Comparison of ENCODE assay signal across 17 cellular contexts in the genomic region with DNA sequence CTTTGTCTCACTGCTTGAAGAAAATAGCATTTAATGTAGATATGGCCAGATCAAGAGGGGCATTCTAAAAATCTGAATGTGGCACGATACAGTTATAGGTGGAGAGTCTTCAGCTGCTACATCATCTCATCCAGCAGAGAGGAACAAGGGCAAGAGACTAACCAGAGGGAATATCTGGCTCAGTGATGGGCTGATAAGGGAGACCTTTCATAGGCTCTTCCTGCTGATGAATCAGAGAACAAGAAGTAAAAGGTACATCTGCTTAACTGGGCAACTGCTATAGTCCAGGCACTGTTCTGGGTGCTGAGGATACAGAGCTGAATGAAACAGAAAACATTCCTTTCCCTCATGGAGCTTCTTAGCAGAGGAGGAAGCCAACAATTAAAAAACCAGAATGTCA. TPM values are rescaled to one million over a fixed set of nuclear protein-coding genes. Genes with fewer than 3 reads are reported as not detected.
DNase-seq lines count a peak whose midpoint lies in the region; ATAC-seq and TF ChIP-seq lines count a peak whose summit lies in the region.
"Had no signal": no experiment of that assay in that cellular context is flagged by ENCODE, and none has a peak within 500 bp of the region (broad histone marks: within the 10 kb centered on the region; RNA-seq: fewer than 3 reads in every experiment).

No MANE protein-coding gene starts in this region.

- TF ChIP-seq CTCF in osteocyte (IDR thresholded peaks at IDR 0.05): no peak

- no peak overlapping the region for H3K4me3 Mint-ChIP-seq in activated T-cell treated with anti-CD3 and anti-CD28 coated beads, Interleukin-2, amount 50 U/mL, for 4 hours
- H3K4me3 Mint-ChIP-seq in effector memory CD8-positive, alpha-beta T cell: peak overlapping the region; percentile 17 to 80
- no peak overlapping the region for H3K4me3 Mint-ChIP-seq in stimulated activated naive CD8-positive, alpha-beta T cell treated with anti-CD3 and anti-CD28 coated beads, Interleukin-15, Interleukin-2, amounts not matched to agents 100 ng/mL and 50 ng/mL, for 24 hours
- H3K4me3 Mint-ChIP-seq in osteocyte (ENCODE audit: unreplicated experiment): no peak overlapping the region

- peak overlapping the region; percentile 77 to 94 for H3K27ac Mint-ChIP-seq in effector memory CD8-positive, alpha-beta T cell
- H3K27ac Mint-ChIP-seq in stimulated activated naive CD8-positive, alpha-beta T cell treated with anti-CD3 and anti-CD28 coated beads, Interleukin-15, Interleukin-2, amounts not matched to agents 100 ng/mL and 50 ng/mL, for 24 hours: peak overlapping the region; percentile 81
- H3K27ac Mint-ChIP-seq in osteocyte (ENCODE audit: unreplicated experiment): no peak overlapping the region

- no peaks in the 10 kb centered on the region for H3K27me3 Mint-ChIP-seq in activated T-cell treated with anti-CD3 and anti-CD28 coated beads, Interleukin-2, amount 50 U/mL, for 4 hours (ENCODE audit: low read depth)
- no peaks in the 10 kb centered on the region for H3K27me3 Mint-ChIP-seq in effector memory CD8-positive, alpha-beta T cell
- no peaks in the 10 kb centered on the region for H3K27me3 Mint-ChIP-seq in stimulated activated naive CD8-positive, alpha-beta T cell treated with anti-CD3 and anti-CD28 coated beads, Interleukin-15, Interleukin-2, amounts not matched to agents 100 ng/mL and 50 ng/mL, for 24 hours
- no peaks in the 10 kb centered on the region for H3K27me3 Mint-ChIP-seq in osteocyte (ENCODE audit: unreplicated experiment)

- H3K9me3 Mint-ChIP-seq in activated T-cell treated with anti-CD3 and anti-CD28 coated beads, Interleukin-2, amount 50 U/mL, for 4 hours: no peaks in the 10 kb centered on the region
- H3K9me3 Mint-ChIP-seq in effector memory CD8-positive, alpha-beta T cell: no peaks in the 10 kb centered on the region
- H3K9me3 Mint-ChIP-seq in stimulated activated naive CD8-positive, alpha-beta T cell treated with anti-CD3 and anti-CD28 coated beads, Interleukin-15, Interleukin-2, amounts not matched to agents 100 ng/mL and 50 ng/mL, for 24 hours: no peaks in the 10 kb centered on the region
- no peaks in the 10 kb centered on the region for H3K9me3 Mint-ChIP-seq in osteocyte (ENCODE audit: unreplicated experiment)

- peaks cover 6% of the 10 kb centered on the region for H3K36me3 Mint-ChIP-seq in activated T-cell treated with anti-CD3 and anti-CD28 coated beads, Interleukin-2, amount 50 U/mL, for 4 hours (ENCODE audit: insufficient read depth)
- H3K36me3 Mint-ChIP-seq in effector memory CD8-positive, alpha-beta T cell (ENCODE audit: insufficient read depth): peaks cover 16% of the 10 kb centered on the region
- peaks cover 19% of the 10 kb centered on the region for H3K36me3 Mint-ChIP-seq in stimulated activated naive CD8-positive, alpha-beta T cell treated with anti-CD3 and anti-CD28 coated beads, Interleukin-15, Interleukin-2, amounts not matched to agents 100 ng/mL and 50 ng/mL, for 24 hours (ENCODE audit: low read depth)
- peaks cover 5% of the 10 kb centered on the region for H3K36me3 Mint-ChIP-seq in osteocyte (ENCODE audit: unreplicated experiment)

- ATAC-seq in activated T-cell treated with anti-CD3 and anti-CD28 coated beads, Interleukin-2, amount 50 U/mL, for 4 hours: peak; percentile 41 to 51
- ATAC-seq in effector memory CD8-positive, alpha-beta T cell (replicated peaks): no peak
- ATAC-seq: body of pancreas had no signal

- peaks cover 91% of the 10 kb centered on the region for H3K4me1 Mint-ChIP-seq in activated T-cell treated with anti-CD3 and anti-CD28 coated beads, Interleukin-2, amount 50 U/mL, for 4 hours (ENCODE audit: low read depth)
- H3K4me1 Mint-ChIP-seq in effector memory CD8-positive, alpha-beta T cell (ENCODE audit: low read depth in 2 of 2): peaks cover 77 to 89% of the 10 kb centered on the region in 2 donors
- peaks cover 96% of the 10 kb centered on the region for H3K4me1 Mint-ChIP-seq in stimulated activated naive CD8-positive, alpha-beta T cell treated with anti-CD3 and anti-CD28 coated beads, Interleukin-15, Interleukin-2, amounts not matched to agents 100 ng/mL and 50 ng/mL, for 24 hours (ENCODE audit: low read depth)
- peaks cover 15% of the 10 kb centered on the region for H3K4me1 Mint-ChIP-seq in osteocyte (ENCODE audit: unreplicated experiment)

- DNase-seq in activated T-cell treated with anti-CD3 and anti-CD28 coated beads, Interleukin-2, amount 50 U/mL, for 4 hours: no peak
- DNase-seq in activated T-cell treated with anti-CD3 and anti-CD28 coated beads, Interleukin-2, amount 50 U/mL, for 48 hours: no peak
- DNase-seq in OCI-M1 (lab: John Stamatoyannopoulos, UW) (peak; percentile 36), osteocyte (ENCODE audit: extremely low spot score, unreplicated experiment) (no peak), DMS153 (lab: John Stamatoyannopoulos, UW) (no peak)
- no peak for DNase-seq in effector memory CD8-positive, alpha-beta T cell
- DNase-seq: activated naive CD4-positive, alpha-beta T cell treated with anti-CD3 and anti-CD28 coated beads, Interleukin-2, amount 50 U/mL, for 16 hours; body of pancreas; H7; Karpas-422; mesenchymal stem cell; NCI-H187; right lobe of liver; Right ventricle myocardium superior; stimulated activated CD8-positive, alpha-beta memory T cell treated with anti-CD3 and anti-CD28 coated beads, Interleukin-4, amount 100 ng/mL, for 48 hours; testis had no signal

RNA-seq across cellular contexts. Expression of a gene that starts 37.9 kb away (rescaled TPM):
- 10 to 100 TPM; 64.3 to 79.2 (median 78.1) TPM for total RNA-seq in activated T-cell treated with anti-CD3 and anti-CD28 coated beads, Interleukin-2, amount 50 U/mL, for 4 hours
- total RNA-seq in osteocyte: 41.1 and 52.7 TPM in 2 replicates

Comparison
In these comparisons a context has a peak if more than half of its experiments do, and no peak if none do; other contexts are left out.
1. H3K4me3 Mint-ChIP-seq: peak in effector memory CD8-positive, alpha-beta T cell (2 of 2); none in activated T-cell treated with anti-CD3 and anti-CD28 coated beads, Interleukin-2, amount 50 U/mL, for 4 hours (single experiment), stimulated activated naive CD8-positive, alpha-beta T cell treated with anti-CD3 and anti-CD28 coated beads, Interleukin-15, Interleukin-2, amounts not matched to agents 100 ng/mL and 50 ng/mL, for 24 hours (single experiment) and osteocyte (single experiment).